In the genomic region with DNA sequence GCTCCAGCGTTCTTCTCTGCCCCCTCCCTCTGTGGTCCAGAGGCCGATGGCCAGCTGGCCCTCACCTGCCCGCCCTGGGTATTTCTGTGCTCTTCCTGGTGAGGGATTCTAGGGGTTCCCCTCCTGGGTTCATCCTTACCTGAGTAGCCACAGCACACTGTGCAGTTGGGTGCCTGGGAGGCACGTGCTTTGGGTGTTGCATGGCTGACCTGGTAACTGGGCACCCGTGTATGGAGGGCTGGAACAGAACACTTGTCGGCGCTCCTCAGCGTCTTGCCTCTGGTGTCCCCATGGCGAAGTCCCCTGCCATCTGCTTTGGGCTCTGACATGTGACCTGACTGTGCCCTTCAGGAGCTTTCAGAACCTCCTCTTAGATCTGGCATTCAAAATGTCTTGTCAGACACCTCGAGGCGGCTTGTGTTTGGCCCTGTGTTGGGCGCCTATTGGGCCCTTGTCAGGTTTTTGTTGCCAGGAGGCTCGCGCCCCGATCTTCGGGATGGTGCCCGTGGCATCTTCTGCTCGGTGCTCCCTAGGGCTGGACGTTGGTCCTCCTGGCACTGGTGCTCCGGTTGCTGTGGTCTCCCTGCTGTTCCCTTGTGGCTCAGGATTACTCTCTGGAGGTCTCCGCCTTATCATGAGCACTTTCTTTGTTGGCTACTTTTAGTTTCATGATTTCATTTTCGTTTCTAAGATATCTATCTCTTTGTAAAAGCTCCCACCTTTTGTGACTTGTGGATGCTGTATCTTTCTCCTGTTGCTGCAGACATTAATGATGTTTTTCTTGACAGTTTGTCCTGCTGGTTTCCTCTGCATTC, we compare ENCODE assay signal across 9 cellular contexts. TPM values are rescaled to one million over a fixed set of nuclear protein-coding genes. Genes with fewer than 3 reads are reported as not detected.
DNase-seq lines count a peak whose midpoint lies in the region; ATAC-seq, FAIRE-seq and TF ChIP-seq lines count a peak whose summit lies in the region.
"Had no signal": no experiment of that assay in that cellular context is flagged by ENCODE, and none has a peak within 500 bp of the region (broad histone marks: within the 10 kb centered on the region; RNA-seq: fewer than 3 reads in every experiment).

No MANE protein-coding gene starts in this region.

- H3K27ac ChIP-seq in CD4-positive, alpha-beta memory T cell (ENCODE audit: low read depth, low read length): peak overlapping the region; percentile 95
- peak overlapping the region; percentile 44 for H3K27ac ChIP-seq in Panc1 (ENCODE audit: low read length)
- peak overlapping the region; percentile 84 for H3K27ac ChIP-seq in endothelial cell of umbilical vein (ENCODE audit: insufficient read depth, low read depth, low read length)
- no peak overlapping the region for H3K27ac ChIP-seq in neuronal stem cell (replicated peaks; ENCODE audit: low read length)

- H3K4me3 Mint-ChIP-seq in CD4-positive, alpha-beta memory T cell: peak overlapping the region in 2 of 8 donors; percentile 51 to 61

- H3K9ac ChIP-seq in endothelial cell of umbilical vein (replicated peaks; ENCODE audit: extremely low read depth, insufficient read depth, low read length) (no peak overlapping the region), neuronal stem cell (ENCODE audit: low read depth, low read length, poor library complexity) (no peak overlapping the region)

- peaks cover 39% of the 10 kb centered on the region for H3K79me1 ChIP-seq in neuronal stem cell (ENCODE audit: low read depth, low read length)

- in situ Hi-C loops in Panc1 (cut with HindIII; ENCODE audit: low pct_unique_long_range_greater_than_20kb, low sequenced_read_pairs): no loop called here

- H2AFZ ChIP-seq in endothelial cell of umbilical vein (ENCODE audit: low read depth, low read length) (no peak overlapping the region), neuronal stem cell (ENCODE audit: low read length) (no peak overlapping the region)

- dilution Hi-C loops in endothelial cell of umbilical vein (cut with MboI; ENCODE audit: extremely low pct_ligation_motif_present, low sequenced_read_pairs): no loop called here

- no peak overlapping the region for H4K8ac ChIP-seq in neuronal stem cell (ENCODE audit: low read depth, low read length)

- H2BK5ac ChIP-seq in neuronal stem cell (ENCODE audit: low read length): no peak overlapping the region

- peaks cover 91% of the 10 kb centered on the region for H3K79me2 ChIP-seq in endothelial cell of umbilical vein (ENCODE audit: control insufficient read depth, insufficient read depth, low read length)

- H3K9me3 ChIP-seq in CD4-positive, alpha-beta memory T cell (ENCODE audit: control insufficient read depth in 1 of 2, low read length in 2 of 2): peaks cover 0 to 21% of the 10 kb centered on the region in 2 donors
- H3K9me3 ChIP-seq in Panc1 (ENCODE audit: control insufficient read depth, insufficient read depth, low read depth, low read length): no peaks in the 10 kb centered on the region; the same call in 1 of the 2 replicates
- H3K9me3 ChIP-seq in endothelial cell of umbilical vein (replicated peaks; ENCODE audit: control insufficient read depth, insufficient read depth, low read length): peaks cover 9% of the 10 kb centered on the region
- H3K9me3 ChIP-seq in neuronal stem cell (replicated peaks in 1 of 2; ENCODE audit: control insufficient read depth in 2 of 2, insufficient read depth in 1 of 2, low read depth in 1 of 2, low read length in 2 of 2): peaks cover 5 to 8% of the 10 kb centered on the region in 2 donors

- TF ChIP-seq POLR2A in endothelial cell of umbilical vein (IDR thresholded peaks at IDR 0.05; ENCODE audit: low read depth, low read length): no peak

- H4K20me1 ChIP-seq in endothelial cell of umbilical vein (replicated peaks; ENCODE audit: control insufficient read depth, extremely low read depth, insufficient read depth, low read length): peaks cover 12% of the 10 kb centered on the region

- CTCF ChIA-PET in CD4-positive, alpha-beta memory T cell (lab: Charles Lee; ENCODE audit: partially characterized antibody): interaction anchor here (1.1 to 2.2 kb wide), 5 partner anchors 23 to 62 kb away, joined by 3 to 8 read pairs (median 5); partner anchors contain the start of gene FAAP20
- CTCF ChIA-PET in Panc1 (lab: Charles Lee): no interaction called here
- CTCF ChIA-PET in endothelial cell of umbilical vein (lab: Charles Lee): no interaction called here

- H3K27me3 ChIP-seq in CD4-positive, alpha-beta memory T cell (ENCODE audit: insufficient read depth, low read length): no peaks in the 10 kb centered on the region
- H3K27me3 ChIP-seq in Panc1 (ENCODE audit: control insufficient read depth, insufficient read depth, low read length) (no peaks in the 10 kb centered on the region), endothelial cell of umbilical vein (ENCODE audit: control insufficient read depth in 2 of 2, insufficient read depth in 2 of 2, low read length in 2 of 2) (no peaks in the 10 kb centered on the region), neuronal stem cell (ENCODE audit: control insufficient read depth in 3 of 3, insufficient read depth in 3 of 3, low read depth in 1 of 3, low read length in 3 of 3) (no peaks in the 10 kb centered on the region)

- peaks cover 10 to 29% of the 10 kb centered on the region in 2 donors for H3K36me3 Mint-ChIP-seq in CD4-positive, alpha-beta memory T cell

- POLR2A ChIA-PET in CD4-positive, alpha-beta memory T cell (lab: Charles Lee; ENCODE audit: partially characterized antibody): interaction anchor here (0.9 to 14.5 kb wide), 23 partner anchors 10 to 329 kb away, joined by 3 to 454 read pairs (median 6); partner anchors contain the start of genes FAAP20, MORN1, PANK4 and RER1
- POLR2A ChIA-PET in Panc1 (lab: Charles Lee) (no interaction called here), endothelial cell of umbilical vein (lab: Charles Lee) (no interaction called here)

- H3K23ac ChIP-seq in neuronal stem cell (ENCODE audit: low read depth, low read length, poor library complexity): peak overlapping the region; percentile 76

- intact Hi-C loops in CD4-positive, alpha-beta memory T cell (cut with micrococcal nuclease): loop anchor here (1.0 to 2.0 kb wide), 2 partner anchors 34 to 61 kb away; no protein-coding TSS in a partner anchor
- intact Hi-C loops in Panc1 (cut with micrococcal nuclease; ENCODE audit: unreplicated experiment): no loop called here
- intact Hi-C loops in endothelial cell of umbilical vein (cut with micrococcal nuclease): no loop called here

- peak overlapping the region; percentile 8 for H2BK120ac ChIP-seq in neuronal stem cell (ENCODE audit: low read depth, low read length)

- TF ChIP-seq CTCF in Panc1 (IDR thresholded peaks at IDR 0.05): no peak
- no peak for TF ChIP-seq CTCF in endothelial cell of umbilical vein (IDR thresholded peaks at IDR 0.05; ENCODE audit: extremely low read depth in 1 of 2, insufficient read depth in 1 of 2, low read depth in 1 of 2, low read length in 2 of 2)

- no peak overlapping the region for H4K91ac ChIP-seq in neuronal stem cell (ENCODE audit: low read depth, low read length, poor library complexity)

- H2AK5ac ChIP-seq in neuronal stem cell (ENCODE audit: low read depth, low read length): no peak overlapping the region

- H3K4me1 Mint-ChIP-seq in CD4-positive, alpha-beta memory T cell: peaks cover 39 to 59% (median 44%) of the 10 kb centered on the region in 4 donors

- no peak overlapping the region for H3K27ac Mint-ChIP-seq in CD4-positive, alpha-beta memory T cell

- H3K27me3 Mint-ChIP-seq in CD4-positive, alpha-beta memory T cell: no peaks in the 10 kb centered on the region

- H3K4me2 ChIP-seq in endothelial cell of umbilical vein (ENCODE audit: insufficient read depth, low read length): no peak overlapping the region
- H3K4me2 ChIP-seq in neuronal stem cell (ENCODE audit: insufficient read depth, low read length, poor library complexity, severe bottlenecking): no peak overlapping the region

- peaks cover 87% of the 10 kb centered on the region for H3K4me1 ChIP-seq in CD4-positive, alpha-beta memory T cell (ENCODE audit: insufficient read depth, low read length)
- H3K4me1 ChIP-seq in Panc1 (ENCODE audit: control insufficient read depth, insufficient read depth, low read length) (peaks cover 16% of the 10 kb centered on the region), endothelial cell of umbilical vein (ENCODE audit: control insufficient read depth, extremely low read depth, insufficient read depth, low read length) (peaks cover 9% of the 10 kb centered on the region), neuronal stem cell (ENCODE audit: control insufficient read depth in 2 of 2, insufficient read depth in 1 of 2, low read depth in 1 of 2, low read length in 2 of 2) (peaks cover 6 to 16% of the 10 kb centered on the region in 2 donors)

- peaks cover 0 to 20% (median 4%) of the 10 kb centered on the region in 8 donors for H3K9me3 Mint-ChIP-seq in CD4-positive, alpha-beta memory T cell

- no CpG with 5 or more reads among the region's 22 CpGs for whole genome bisulfite sequencing in neuronal stem cell (ENCODE audit: extremely low coverage in 2 of 2, insufficient read length in 2 of 2, insufficient replicate concordance in 1 of 2), 2 donors

- DNase-seq in CD4-positive, alpha-beta memory T cell: no peak
- no peak for DNase-seq in Panc1 (ENCODE audit: low read depth, low spot score)
- DNase-seq in endothelial cell of umbilical vein (ENCODE audit: low read depth, low spot score): no peak
- no peak for DNase-seq in neuronal stem cell (ENCODE audit: low spot score)
- DNase-seq in DMS79 (lab: John Stamatoyannopoulos, UW): no peak
- no peak for DNase-seq in NCI-H1105 (lab: John Stamatoyannopoulos, UW)
- DNase-seq in GF-D8 (lab: John Stamatoyannopoulos, UW): no peak
- no peak for DNase-seq in foreskin melanocyte
- DNase-seq: NCI-H345 had no signal

- no peak overlapping the region for H2BK12ac ChIP-seq in neuronal stem cell (ENCODE audit: low read length)

- BruUV-seq in Panc1 (replicated peaks; lab: Mats Ljungman, UMichigan) (no TSS peak), endothelial cell of umbilical vein (replicated peaks; lab: Mats Ljungman, UMichigan) (no TSS peak)

- peak overlapping the region in 1 of 2 donors; percentile 15 for H3K4me3 ChIP-seq in CD4-positive, alpha-beta memory T cell (ENCODE audit: low read length in 2 of 2)
- H3K4me3 ChIP-seq in Panc1 (ENCODE audit: low read depth in 2 of 2, low read length in 2 of 2): no peak overlapping the region
- no peak overlapping the region for H3K4me3 ChIP-seq in endothelial cell of umbilical vein (replicated peaks in 1 of 3; ENCODE audit: insufficient read depth in 1 of 3, low read depth in 1 of 3, low read length in 3 of 3)
- no peak overlapping the region for H3K4me3 ChIP-seq in neuronal stem cell (ENCODE audit: low read length in 2 of 2)

- H3K4ac ChIP-seq in neuronal stem cell (ENCODE audit: low read length): no peak overlapping the region

- no peak overlapping the region for H3K18ac ChIP-seq in neuronal stem cell (ENCODE audit: low read length)

- H2BK15ac ChIP-seq in neuronal stem cell (ENCODE audit: low read length): no peak overlapping the region

- FAIRE-seq in endothelial cell of umbilical vein (lab: Jason Lieb, UNC): no peak

- no peaks in the 10 kb centered on the region for H3K9me1 ChIP-seq in endothelial cell of umbilical vein (replicated peaks; ENCODE audit: control insufficient read depth, extremely low read depth, insufficient read depth, low read length)

- peak; percentile 27 for ATAC-seq in Panc1

- H3K14ac ChIP-seq in neuronal stem cell (ENCODE audit: low read length): no peak overlapping the region

- peaks cover 6% of the 10 kb centered on the region for H3K36me3 ChIP-seq in CD4-positive, alpha-beta memory T cell (ENCODE audit: insufficient read depth, low read length)
- H3K36me3 ChIP-seq in Panc1 (ENCODE audit: control insufficient read depth, insufficient read depth, low read length) (no peaks in the 10 kb centered on the region), endothelial cell of umbilical vein (ENCODE audit: control insufficient read depth in 2 of 2, extremely low read depth in 1 of 2, insufficient read depth in 2 of 2, low read length in 2 of 2) (peaks cover 0 to 5% of the 10 kb centered on the region in 2 experiments), neuronal stem cell (replicated peaks in 1 of 2; ENCODE audit: control insufficient read depth in 2 of 2, insufficient read depth in 2 of 2, low read length in 2 of 2) (peaks cover 8 to 35% of the 10 kb centered on the region in 2 donors)

RNA-seq across cellular contexts. Expression of gene SKI, which starts 28.5 kb away (rescaled TPM):
- total RNA-seq in CD4-positive, alpha-beta memory T cell: 100 to 1,000 TPM in 1 of 2 experiments, 10 to 100 TPM in 1; 96.1 to 104 TPM
- under 1 TPM; 0.08 to 0.86 TPM for polyA plus RNA-seq in CD4-positive, alpha-beta memory T cell
- total RNA-seq in Panc1 (2021; ENCODE audit: unreplicated experiment) (63.2 TPM), endothelial cell of umbilical vein (76.0 and 80.3 TPM in 2 replicates)
- 35.0 TPM for polyA plus RNA-seq in Panc1 (2012; ENCODE audit: insufficient read length)
- polyA plus RNA-seq in endothelial cell of umbilical vein: 9.0 and 11.6 TPM in 2 replicates
- polyA plus RNA-seq in endothelial cell of umbilical vein (2011; cell fraction: cytosol; rRNA removed): 12.3 and 15.5 TPM in 2 replicates
- polyA plus RNA-seq in endothelial cell of umbilical vein (2011; cell fraction: nucleus; rRNA removed): 23.5 and 24.9 TPM in 2 replicates
- polyA plus RNA-seq in endothelial cell of umbilical vein (2012): 20.3 and 24.2 TPM in 2 replicates
- polyA minus RNA-seq in endothelial cell of umbilical vein: 10.8 and 14.2 TPM in 2 replicates
- polyA minus RNA-seq in endothelial cell of umbilical vein (2011; cell fraction: cytosol; rRNA and poly(A)+ RNA removed): 20.5 TPM
- polyA minus RNA-seq in endothelial cell of umbilical vein (2011; cell fraction: nucleus; rRNA and poly(A)+ RNA removed): 15.3 and 23.3 TPM in 2 replicates
- 37.5 TPM for polyA plus RNA-seq in neuronal stem cell (2013, experiment 1 of 2)
- 41.3 TPM for polyA plus RNA-seq in neuronal stem cell (2013, experiment 2 of 2)
